Comparison of ENCODE assay signal across 8 cellular contexts in the genomic region with DNA sequence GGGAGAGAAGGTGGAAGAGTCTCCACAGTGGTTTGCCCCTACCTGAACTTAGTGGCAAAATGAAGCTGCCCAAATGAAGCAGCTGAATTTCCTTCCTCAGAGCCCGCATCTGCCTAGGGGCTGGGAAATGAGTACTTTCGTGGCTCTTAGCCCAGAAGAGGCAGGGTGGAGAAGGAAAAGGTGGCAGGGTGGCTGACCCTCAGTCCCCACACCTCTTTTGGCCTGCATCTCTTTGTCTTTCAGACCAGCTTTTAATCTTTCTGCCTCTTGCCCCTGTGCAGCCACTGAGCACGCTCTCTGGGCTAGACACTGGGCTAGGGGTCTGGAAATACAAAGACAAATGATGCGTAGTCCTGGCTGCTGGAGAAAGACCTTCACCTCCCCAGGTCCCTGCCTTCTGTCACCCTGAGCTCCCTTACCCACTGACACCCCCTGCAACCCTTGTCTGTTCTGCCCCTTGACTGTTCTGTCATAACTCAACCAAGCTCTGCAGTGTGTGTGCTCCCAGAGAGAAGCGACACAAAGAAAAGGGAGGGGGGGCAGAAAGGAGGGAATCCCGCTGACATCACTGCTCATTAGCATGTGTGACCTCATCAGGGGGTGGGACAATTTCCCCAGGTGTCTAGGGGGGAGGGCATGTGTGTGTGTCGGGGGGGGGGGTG. TPM values are rescaled to one million over a fixed set of nuclear protein-coding genes. Genes with fewer than 3 reads are reported as not detected.
DNase-seq lines count a peak whose midpoint lies in the region; ATAC-seq and TF ChIP-seq lines count a peak whose summit lies in the region.

No MANE protein-coding gene starts in this region.

- H4K20me1 ChIP-seq in OCI-LY7 (ENCODE audit: insufficient read depth, low read length): no peaks in the 10 kb centered on the region

- no peak for ATAC-seq in activated CD8-positive, alpha-beta memory T cell treated with anti-CD3 and anti-CD28 coated beads, Interleukin-2, amount 10 ng/mL, durations not matched to agents 7 days and 5 days

- H3K4me1 ChIP-seq in OCI-LY7 (ENCODE audit: insufficient read depth, low read length, poor library complexity, severe bottlenecking): peaks cover 57% of the 10 kb centered on the region

- CTCF ChIA-PET in activated CD8-positive, alpha-beta memory T cell treated with anti-CD3 and anti-CD28 coated beads, Interleukin-2, amount 10 ng/mL, durations not matched to agents 7 days and 5 days (lab: Charles Lee): interaction anchor here (0.7 to 11.1 kb wide), 9 partner anchors 10 to 310 kb away, joined by 3 to 126 read pairs (median 5); partner anchors contain the start of gene LRP10
- CTCF ChIA-PET in OCI-LY7 (lab: Charles Lee; ENCODE audit: unreplicated experiment): interaction anchor here (0.9 to 1.1 kb wide), 2 partner anchors 11 to 14 kb away, joined by 3 read pairs; no protein-coding TSS in a partner anchor

- H3K79me2 ChIP-seq in OCI-LY7 (ENCODE audit: insufficient read depth, low read depth, low read length): no peaks in the 10 kb centered on the region

- H3K4me3 ChIP-seq in OCI-LY7 (ENCODE audit: low read depth, low read length, poor library complexity, severe bottlenecking): peak overlapping the region; percentile 24

- no peak overlapping the region for H2AFZ ChIP-seq in OCI-LY7 (ENCODE audit: low read length)

- H3K9me3 ChIP-seq in OCI-LY7 (ENCODE audit: low read length): no peaks in the 10 kb centered on the region

- peak overlapping the region; percentile 66 for H3K27ac ChIP-seq in OCI-LY7 (ENCODE audit: low read depth, low read length, poor library complexity, severe bottlenecking)

- no peak for TF ChIP-seq CTCF in OCI-LY7 (conservative IDR thresholded peaks at IDR 0.05; ENCODE audit: low read length)
- no peak for TF ChIP-seq CTCF in nephron (IDR thresholded peaks at IDR 0.05; ENCODE audit: unreplicated experiment in 3 of 3)

- H3K4me1 Mint-ChIP-seq in activated CD8-positive, alpha-beta memory T cell treated with anti-CD3 and anti-CD28 coated beads, Interleukin-2, amount 10 ng/mL, durations not matched to agents 7 days and 5 days: peaks cover 18% of the 10 kb centered on the region
- peaks cover 52% of the 10 kb centered on the region for H3K4me1 Mint-ChIP-seq in nephron

- POLR2A ChIA-PET in OCI-LY7 (lab: Charles Lee): interaction anchor here (0.5 to 7.6 kb wide), 7 partner anchors 10 to 35 kb away, joined by 3 to 65 read pairs (median 4); partner anchors contain the start of gene LRP10

- peaks cover 6% of the 10 kb centered on the region for H3K36me3 Mint-ChIP-seq in activated CD8-positive, alpha-beta memory T cell treated with anti-CD3 and anti-CD28 coated beads, Interleukin-2, amount 10 ng/mL, durations not matched to agents 7 days and 5 days
- H3K36me3 Mint-ChIP-seq in nephron (ENCODE audit: low read depth): peaks cover 9% of the 10 kb centered on the region

- no peak overlapping the region for H3K4me3 Mint-ChIP-seq in activated CD8-positive, alpha-beta memory T cell treated with anti-CD3 and anti-CD28 coated beads, Interleukin-2, amount 10 ng/mL, durations not matched to agents 7 days and 5 days
- peak overlapping the region; percentile 82 to 85 (median 83) for H3K4me3 Mint-ChIP-seq in nephron

- intact Hi-C loops in OCI-LY7 (cut with micrococcal nuclease; ENCODE audit: unreplicated experiment): no loop called here

- no peak overlapping the region for H3K27ac Mint-ChIP-seq in activated CD8-positive, alpha-beta memory T cell treated with anti-CD3 and anti-CD28 coated beads, Interleukin-2, amount 10 ng/mL, durations not matched to agents 7 days and 5 days
- peak overlapping the region; percentile 88 to 93 (median 91) for H3K27ac Mint-ChIP-seq in nephron

- H3K36me3 ChIP-seq in OCI-LY7 (ENCODE audit: insufficient read depth, low read length): peaks cover 23% of the 10 kb centered on the region

- BruUV-seq in OCI-LY7 (replicated peaks; lab: Mats Ljungman, UMichigan): no TSS peak

- H3K9me3 Mint-ChIP-seq in activated CD8-positive, alpha-beta memory T cell treated with anti-CD3 and anti-CD28 coated beads, Interleukin-2, amount 10 ng/mL, durations not matched to agents 7 days and 5 days (ENCODE audit: low read depth): no peaks in the 10 kb centered on the region
- H3K9me3 Mint-ChIP-seq in nephron: no peaks in the 10 kb centered on the region

- H3K27me3 Mint-ChIP-seq in activated CD8-positive, alpha-beta memory T cell treated with anti-CD3 and anti-CD28 coated beads, Interleukin-2, amount 10 ng/mL, durations not matched to agents 7 days and 5 days: peaks cover 40% of the 10 kb centered on the region
- H3K27me3 Mint-ChIP-seq in nephron (ENCODE audit: low read depth): peaks cover 5% of the 10 kb centered on the region

- H3K4me2 ChIP-seq in OCI-LY7 (ENCODE audit: low read length): peak overlapping the region; percentile 79

- peak; percentile 21 to 46 for DNase-seq in activated CD8-positive, alpha-beta memory T cell treated with anti-CD3 and anti-CD28 coated beads for 4 hours (ENCODE audit: low read depth in 2 of 2)
- no peak for DNase-seq in activated CD8-positive, alpha-beta memory T cell treated with anti-CD3 and anti-CD28 coated beads, Interleukin-2, amount 10 ng/mL, durations not matched to agents 7 days and 5 days
- peak; percentile 76 for DNase-seq in OCI-LY7 (ENCODE audit: low spot score)
- peak; percentile 70 for DNase-seq in ecto neural progenitor cell (ENCODE audit: low spot score)
- DNase-seq in DMS114 treated with DMSO at 0.1 percent for 48 hours (lab: John Stamatoyannopoulos, UW; ENCODE audit: unreplicated experiment): no peak
- no peak for DNase-seq in HK-2 (ENCODE audit: unreplicated experiment)
- DNase-seq in NCI-H446 treated with DMSO at 0.1 percent for 48 hours (lab: John Stamatoyannopoulos, UW): no peak

- H3K9me2 ChIP-seq in OCI-LY7 (ENCODE audit: insufficient read depth, low read length): no peaks in the 10 kb centered on the region

RNA-seq across cellular contexts. Expression of gene REM2, which starts 0.4 kb away (rescaled TPM):
- total RNA-seq in activated CD8-positive, alpha-beta memory T cell treated with anti-CD3 and anti-CD28 coated beads, Interleukin-2, amount 10 ng/mL, durations not matched to agents 7 days and 5 days: under 1 TPM; 0.26 to 0.93 TPM
- total RNA-seq in OCI-LY7 (2014; rRNA removed; shearing (Covaris generic)): 1.1 and 5.7 TPM in 2 replicates
- 1.5 and 2.1 TPM in 2 replicates for total RNA-seq in OCI-LY7 (2022)

RNA-seq across cellular contexts. Expression of gene LRP10, which starts 11.1 kb away (rescaled TPM):
- total RNA-seq in activated CD8-positive, alpha-beta memory T cell treated with anti-CD3 and anti-CD28 coated beads, Interleukin-2, amount 10 ng/mL, durations not matched to agents 7 days and 5 days: 10 to 100 TPM; 59.0 to 60.1 TPM
- 19.0 and 25.5 TPM in 2 replicates for total RNA-seq in OCI-LY7 (2014; rRNA removed; shearing (Covaris generic))
- 53.3 and 55.1 TPM in 2 replicates for total RNA-seq in OCI-LY7 (2022)

RNA-seq across cellular contexts. Expression of gene RBM23, which starts 36.3 kb away (rescaled TPM):
- total RNA-seq in activated CD8-positive, alpha-beta memory T cell treated with anti-CD3 and anti-CD28 coated beads, Interleukin-2, amount 10 ng/mL, durations not matched to agents 7 days and 5 days: 10 to 100 TPM; 82.9 to 96.7 TPM
- total RNA-seq in OCI-LY7 (2014; rRNA removed; shearing (Covaris generic)): 81.0 and 106 TPM in 2 replicates
- total RNA-seq in OCI-LY7 (2022): 90.1 and 91.0 TPM in 2 replicates

RNA-seq across cellular contexts. Expression of gene MMP14, which starts 46.3 kb away (rescaled TPM):
- total RNA-seq in activated CD8-positive, alpha-beta memory T cell treated with anti-CD3 and anti-CD28 coated beads, Interleukin-2, amount 10 ng/mL, durations not matched to agents 7 days and 5 days: 1 to 10 TPM; 1.3 to 2.5 TPM
- total RNA-seq in OCI-LY7 (2014; rRNA removed; shearing (Covaris generic)): 2.8 TPM in 2 replicates
- total RNA-seq in OCI-LY7 (2022): 9.0 and 11.9 TPM in 2 replicates

RNA-seq across cellular contexts. Expression of gene PRMT5, which starts 46.5 kb away (rescaled TPM):
- total RNA-seq in activated CD8-positive, alpha-beta memory T cell treated with anti-CD3 and anti-CD28 coated beads, Interleukin-2, amount 10 ng/mL, durations not matched to agents 7 days and 5 days: 10 to 100 TPM; 49.2 to 84.0 TPM
- 82.2 and 93.1 TPM in 2 replicates for total RNA-seq in OCI-LY7 (2014; rRNA removed; shearing (Covaris generic))
- 124 and 135 TPM in 2 replicates for total RNA-seq in OCI-LY7 (2022)

Comparison
In these comparisons a context has a peak if more than half of its experiments do, and no peak if none do; other contexts are left out.
1. DNase-seq: peak in activated CD8-positive, alpha-beta memory T cell treated with anti-CD3 and anti-CD28 coated beads for 4 hours (2 of 2), OCI-LY7 (single experiment) and ecto neural progenitor cell (single experiment); none in activated CD8-positive, alpha-beta memory T cell treated with anti-CD3 and anti-CD28 coated beads, Interleukin-2, amount 10 ng/mL, durations not matched to agents 7 days and 5 days (single experiment), DMS114 treated with DMSO at 0.1 percent for 48 hours (single experiment), HK-2 (single experiment) and NCI-H446 treated with DMSO at 0.1 percent for 48 hours (single experiment).